8 cellular contexts compared by ENCODE assay signal in the genomic region with DNA sequence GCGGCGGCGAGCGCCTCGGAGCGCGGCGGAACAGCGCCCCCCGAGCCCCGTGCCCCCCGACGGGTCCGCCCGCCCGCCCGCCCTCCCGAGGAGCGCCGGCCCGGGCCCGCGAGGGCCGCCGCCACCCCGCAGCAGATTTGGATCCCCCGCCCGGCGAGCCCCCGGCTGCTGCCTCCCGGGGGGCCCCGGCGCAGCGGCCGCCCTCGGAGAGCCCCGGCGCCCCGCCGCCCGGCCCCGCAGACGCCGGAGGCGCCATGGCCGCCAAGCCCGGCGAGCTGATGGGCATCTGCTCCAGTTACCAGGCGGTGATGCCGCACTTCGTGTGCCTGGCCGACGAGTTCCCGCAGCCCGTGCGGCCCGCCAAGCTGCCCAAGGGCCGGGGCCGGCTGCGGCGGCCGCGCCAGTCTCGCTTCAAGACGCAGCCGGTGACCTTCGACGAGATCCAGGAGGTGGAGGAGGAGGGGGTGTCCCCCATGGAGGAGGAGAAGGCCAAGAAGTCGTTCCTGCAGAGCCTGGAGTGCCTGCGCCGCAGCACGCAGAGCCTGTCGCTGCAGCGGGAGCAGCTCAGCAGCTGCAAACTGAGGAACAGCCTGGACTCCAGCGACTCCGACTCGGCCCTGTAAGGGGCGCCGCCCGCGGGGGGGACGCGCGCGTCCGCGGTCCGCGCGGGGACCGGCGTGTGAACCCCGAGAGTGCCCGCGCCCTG. TPM values are rescaled to one million over a fixed set of nuclear protein-coding genes. Genes with fewer than 3 reads are reported as not detected.
DNase-seq lines count a peak whose midpoint lies in the region; ATAC-seq and TF ChIP-seq lines count a peak whose summit lies in the region.

No MANE protein-coding gene starts in this region.

- H3K4me1 Mint-ChIP-seq in CD8-positive, alpha-beta T cell (ENCODE audit: low read depth) = peaks cover 16% of the 10 kb centered on the region
- H3K4me1 Mint-ChIP-seq in activated CD8-positive, alpha-beta T cell treated with anti-CD3 and anti-CD28 coated beads for 36 hours (ENCODE audit: low read depth) = peaks cover 11% of the 10 kb centered on the region

- no peaks in the 10 kb centered on the region for H3K9me3 Mint-ChIP-seq in CD8-positive, alpha-beta T cell
- no peaks in the 10 kb centered on the region for H3K9me3 Mint-ChIP-seq in activated CD8-positive, alpha-beta T cell treated with anti-CD3 and anti-CD28 coated beads for 36 hours

- intact Hi-C loops in CD8-positive, alpha-beta T cell (cut with DNase I, micrococcal nuclease) = loop anchor here in 1 of 2 experiments (10.0 kb wide), 1 partner anchor 118 kb away; no protein-coding TSS in a partner anchor
- intact Hi-C loops in activated CD8-positive, alpha-beta T cell treated with anti-CD3 and anti-CD28 coated beads for 36 hours (cut with micrococcal nuclease) = no loop called here

- CTCF ChIA-PET in CD8-positive, alpha-beta T cell (lab: Charles Lee) = no interaction called here
- CTCF ChIA-PET in activated CD8-positive, alpha-beta T cell treated with anti-CD3 and anti-CD28 coated beads for 36 hours (lab: Charles Lee) = interaction anchor here (1.0 to 11.2 kb wide), 3 partner anchors 12 to 151 kb away, joined by 3 to 108 read pairs (median 6); no protein-coding TSS in a partner anchor

- H3K27me3 Mint-ChIP-seq in CD8-positive, alpha-beta T cell (ENCODE audit: low read depth) = peaks cover 51% of the 10 kb centered on the region
- H3K27me3 Mint-ChIP-seq in activated CD8-positive, alpha-beta T cell treated with anti-CD3 and anti-CD28 coated beads for 36 hours = peaks cover 55% of the 10 kb centered on the region

- H2AFZ ChIP-seq in osteoblast (ENCODE audit: low read length) = peak overlapping the region; percentile 51

- H3K4me1 ChIP-seq in CD8-positive, alpha-beta T cell (ENCODE audit: insufficient read depth, low read length) = peaks cover 11% of the 10 kb centered on the region
- peaks cover 24% of the 10 kb centered on the region for H3K4me1 ChIP-seq in osteoblast (ENCODE audit: insufficient read depth, low read length)

- peak overlapping the region; percentile 82 for H3K4me2 ChIP-seq in osteoblast (ENCODE audit: insufficient read depth, low read length)

- no peaks in the 10 kb centered on the region for H3K36me3 ChIP-seq in CD8-positive, alpha-beta T cell (ENCODE audit: insufficient read depth, low read length)
- no peaks in the 10 kb centered on the region for H3K36me3 ChIP-seq in osteoblast (ENCODE audit: insufficient read depth, low read length)

- no peak for TF ChIP-seq CTCF in CD8-positive, alpha-beta T cell (IDR thresholded peaks at IDR 0.05)
- TF ChIP-seq CTCF in HFF-Myc (IDR thresholded peaks at IDR 0.05; ENCODE audit: low read depth, low read length, missing control alignments) = no peak
- no peak for TF ChIP-seq CTCF in activated CD8-positive, alpha-beta T cell treated with anti-CD3 and anti-CD28 coated beads for 36 hours (IDR thresholded peaks at IDR 0.05)
- no peak for TF ChIP-seq CTCF in osteoblast (IDR thresholded peaks at IDR 0.05; ENCODE audit: extremely low read depth, low read depth, low read length)

- H4K20me1 ChIP-seq in osteoblast (ENCODE audit: insufficient read depth, low read length) = no peaks in the 10 kb centered on the region

- peaks cover 2% of the 10 kb centered on the region for H3K36me3 Mint-ChIP-seq in CD8-positive, alpha-beta T cell
- no peaks in the 10 kb centered on the region for H3K36me3 Mint-ChIP-seq in activated CD8-positive, alpha-beta T cell treated with anti-CD3 and anti-CD28 coated beads for 36 hours (ENCODE audit: low read depth)

- ATAC-seq in CD8-positive, alpha-beta T cell = peak; percentile 23
- peak; percentile 12 for ATAC-seq in activated CD8-positive, alpha-beta T cell treated with anti-CD3 and anti-CD28 coated beads for 36 hours
- ATAC-seq in HG03280 (IDR thresholded peaks at IDR 0.05; ENCODE audit: unreplicated experiment) = no peak
- no peak for ATAC-seq in GM19397 (IDR thresholded peaks at IDR 0.05; ENCODE audit: unreplicated experiment)

- no peak overlapping the region for H3K27ac Mint-ChIP-seq in CD8-positive, alpha-beta T cell
- H3K27ac Mint-ChIP-seq in activated CD8-positive, alpha-beta T cell treated with anti-CD3 and anti-CD28 coated beads for 36 hours = no peak overlapping the region

- H3K4me3 ChIP-seq in CD8-positive, alpha-beta T cell (ENCODE audit: low read depth, low read length) = peak overlapping the region; percentile 50
- peak overlapping the region; percentile 41 for H3K4me3 ChIP-seq in HFF-Myc (replicated peaks; ENCODE audit: low read depth, low read length)
- H3K4me3 ChIP-seq in osteoblast (ENCODE audit: insufficient read depth, low read length) = peak overlapping the region; percentile 63

- H3K79me2 ChIP-seq in osteoblast (ENCODE audit: insufficient read depth, low read length) = no peaks in the 10 kb centered on the region

- H3K4me3 Mint-ChIP-seq in CD8-positive, alpha-beta T cell = peak overlapping the region; percentile 72
- H3K4me3 Mint-ChIP-seq in activated CD8-positive, alpha-beta T cell treated with anti-CD3 and anti-CD28 coated beads for 36 hours = peak overlapping the region; percentile 69

- POLR2A ChIA-PET in CD8-positive, alpha-beta T cell (lab: Charles Lee) = no interaction called here
- POLR2A ChIA-PET in activated CD8-positive, alpha-beta T cell treated with anti-CD3 and anti-CD28 coated beads for 36 hours (lab: Charles Lee) = no interaction called here

- H3K27ac ChIP-seq in CD8-positive, alpha-beta T cell (ENCODE audit: low read depth, low read length) = no peak overlapping the region
- H3K27ac ChIP-seq in osteoblast (ENCODE audit: low read depth, low read length) = no peak overlapping the region

- H3K27me3 ChIP-seq in CD8-positive, alpha-beta T cell (ENCODE audit: insufficient read depth, low read length) = peaks cover 23% of the 10 kb centered on the region
- H3K27me3 ChIP-seq in osteoblast (ENCODE audit: insufficient read depth, low read length) = peaks cover 51% of the 10 kb centered on the region

- no peak for DNase-seq in CD8-positive, alpha-beta T cell
- DNase-seq in HFF-Myc (ENCODE audit: extremely low read depth, low read depth) = no peak
- peak; percentile 15 for DNase-seq in activated CD8-positive, alpha-beta T cell treated with anti-CD3 and anti-CD28 coated beads for 36 hours
- peak; percentile 42 for DNase-seq in foreskin melanocyte
- DNase-seq in osteoblast (ENCODE audit: insufficient read length, low spot score, missing footprints) = peak; percentile 94
- no peak for DNase-seq in SW 1271 (lab: John Stamatoyannopoulos, UW)

- no peaks in the 10 kb centered on the region for H3K9me3 ChIP-seq in CD8-positive, alpha-beta T cell (ENCODE audit: low read length)
- no peaks in the 10 kb centered on the region for H3K9me3 ChIP-seq in osteoblast (ENCODE audit: low read depth, low read length)

RNA-seq across cellular contexts. Expression of gene C11orf96, which starts 0.4 kb away (rescaled TPM):
- total RNA-seq in CD8-positive, alpha-beta T cell = under 1 TPM; 0.60 to 0.86 TPM
- 1 to 10 TPM; 1.0 to 1.3 TPM for total RNA-seq in activated CD8-positive, alpha-beta T cell treated with anti-CD3 and anti-CD28 coated beads for 36 hours
- 9.7 and 20.6 TPM in 2 replicates for total RNA-seq in osteoblast

Comparison
In these comparisons a context has a peak if more than half of its experiments do, and no peak if none do; other contexts are left out.
1. ATAC-seq: peak in CD8-positive, alpha-beta T cell (single experiment) and activated CD8-positive, alpha-beta T cell treated with anti-CD3 and anti-CD28 coated beads for 36 hours (single experiment); none in HG03280 (single experiment) and GM19397 (single experiment).
2. DNase-seq: peak in activated CD8-positive, alpha-beta T cell treated with anti-CD3 and anti-CD28 coated beads for 36 hours (single experiment), foreskin melanocyte (single experiment) and osteoblast (single experiment); none in CD8-positive, alpha-beta T cell (0 of 7), HFF-Myc (single experiment) and SW 1271 (0 of 2).
3. Peak in every context shown above with its lines, with median percentiles within 50 percentile points of each other: H3K4me3 ChIP-seq.